16 cellular contexts compared by ENCODE assay signal in the genomic region with DNA sequence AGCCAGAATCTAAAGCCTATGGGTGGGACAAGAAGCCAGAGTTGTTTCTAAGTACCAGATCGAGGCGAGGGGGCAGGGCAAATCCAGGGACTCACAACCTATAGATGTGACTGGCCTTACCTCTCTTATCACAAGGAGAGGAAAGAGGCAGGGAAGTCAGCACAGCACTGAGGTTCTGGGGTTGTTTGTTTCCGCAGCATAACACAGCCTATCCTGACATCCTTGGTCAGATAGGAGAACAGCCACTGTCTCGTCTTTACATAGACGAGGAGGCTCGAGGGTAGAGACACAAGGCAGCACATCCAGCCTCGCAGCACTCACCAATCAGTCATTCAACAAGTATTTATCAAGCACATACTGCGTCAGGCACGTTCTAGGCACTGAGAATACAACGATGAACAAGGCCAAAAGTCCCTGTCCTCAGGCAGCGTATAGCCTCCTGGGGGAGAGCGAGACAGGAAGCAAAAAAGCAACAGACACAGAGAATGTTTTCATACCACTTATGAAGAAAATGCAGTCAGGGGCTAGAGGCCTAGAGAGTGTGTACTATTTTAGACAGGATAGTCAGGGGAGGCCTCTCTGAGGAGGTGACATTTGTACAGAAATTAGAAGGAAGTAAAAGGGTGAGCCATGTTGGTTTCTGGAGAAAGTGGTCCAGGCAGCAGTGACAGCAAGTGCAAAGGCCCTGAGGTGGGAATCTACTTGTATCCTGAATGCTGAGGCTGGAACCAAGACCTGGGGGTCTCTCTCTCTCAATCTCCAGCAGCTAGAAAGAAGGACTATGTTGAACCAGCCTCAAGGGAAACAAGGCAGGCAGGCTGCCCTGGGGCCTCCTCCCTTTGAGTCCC.
DNase-seq lines count a peak whose midpoint lies in the region; ATAC-seq, FAIRE-seq and TF ChIP-seq lines count a peak whose summit lies in the region.
"Had no signal": no experiment of that assay in that cellular context is flagged by ENCODE, and none has a peak within 500 bp of the region (broad histone marks: within the 10 kb centered on the region; RNA-seq: fewer than 3 reads in every experiment).

No MANE protein-coding gene starts in this region.

- peak; percentile 18 for FAIRE-seq in bronchial epithelial cell (lab: Jason Lieb, UNC)

- peaks cover 20% of the 10 kb centered on the region for H3K4me1 Mint-ChIP-seq in type B pancreatic cell (ENCODE audit: unreplicated experiment)
- H3K4me1 Mint-ChIP-seq: B cell; CD4-positive, alpha-beta memory T cell had no signal

- no peak for TF ChIP-seq CTCF in bronchial epithelial cell (IDR thresholded peaks at IDR 0.05; ENCODE audit: insufficient read depth, low read length, severe bottlenecking)
- no peak for TF ChIP-seq CTCF in type B pancreatic cell (conservative IDR thresholded peaks at IDR 0.05)

- no peak overlapping the region for H3K27ac Mint-ChIP-seq in type B pancreatic cell
- H3K27ac Mint-ChIP-seq: B cell had no signal

- DNase-seq in cardiac septum (ENCODE audit: low spot score), result peak; percentile 6
- no peak for DNase-seq in right cardiac atrium
- DNase-seq in bronchial epithelial cell (ENCODE audit: low read depth), result no peak
- peak; percentile 35 for DNase-seq in left lobe of liver (ENCODE audit: low spot score)
- peak; percentile 25 for DNase-seq in type B pancreatic cell (ENCODE audit: extremely low spot score, unreplicated experiment)
- no peak for DNase-seq in SW480 (ENCODE audit: low spot score)
- no peak for DNase-seq in A172 (ENCODE audit: low spot score)
- DNase-seq: CD4-positive, alpha-beta memory T cell; DND-41; GDM1; MV-4-11; NCI-H1417 treated with DMSO at 0.1 percent for 48 hours had no signal

- H3K4me3 Mint-ChIP-seq in type B pancreatic cell, result no peak overlapping the region
- H3K4me3 Mint-ChIP-seq: B cell; CD4-positive, alpha-beta memory T cell had no signal

- H3K36me3 Mint-ChIP-seq in type B pancreatic cell, result no peaks in the 10 kb centered on the region

- intact Hi-C loops in cardiac septum (cut with DNase I), result no loop called here
- intact Hi-C loops in right cardiac atrium (cut with DNase I), result no loop called here

- no peaks in the 10 kb centered on the region for H3K36me3 ChIP-seq in bronchial epithelial cell (ENCODE audit: control insufficient read depth, insufficient read depth, low read length)
- H3K36me3 ChIP-seq: HAP-1, SJSA1 had no signal

- H3K27me3 Mint-ChIP-seq in type B pancreatic cell, result peaks cover 8% of the 10 kb centered on the region

- no peaks in the 10 kb centered on the region for H3K9me3 ChIP-seq in right cardiac atrium (ENCODE audit: control insufficient read depth, low read length)
- H3K9me3 ChIP-seq: HAP-1, SJSA1 had no signal

- H3K4me1 ChIP-seq in right cardiac atrium (ENCODE audit: control insufficient read depth, insufficient read depth, low read length), result no peaks in the 10 kb centered on the region
- H3K4me1 ChIP-seq: HAP-1, SJSA1 had no signal

- H3K27me3 ChIP-seq in right cardiac atrium (ENCODE audit: control insufficient read depth, insufficient read depth) (no peaks in the 10 kb centered on the region), bronchial epithelial cell (ENCODE audit: control insufficient read depth, insufficient read depth, low read length) (no peaks in the 10 kb centered on the region)

- no peak overlapping the region for H3K27ac ChIP-seq in right cardiac atrium (ENCODE audit: low read length)
- H3K27ac ChIP-seq: SJSA1 had no signal

- H3K4me3 ChIP-seq in right cardiac atrium (ENCODE audit: low read length) (no peak overlapping the region), bronchial epithelial cell (ENCODE audit: low read depth, low read length) (no peak overlapping the region)
- H3K4me3 ChIP-seq: HAP-1, SJSA1 had no signal

- no peak for ATAC-seq in right cardiac atrium
- no peak for ATAC-seq in left lobe of liver
- ATAC-seq in GM21619 (IDR thresholded peaks at IDR 0.05; ENCODE audit: unreplicated experiment), result no peak

- peaks cover 9% of the 10 kb centered on the region for H3K9me3 Mint-ChIP-seq in type B pancreatic cell

- 87% methylated on average over 12 of the region's 12 CpGs for WGBS in right cardiac atrium

Comparison
In these comparisons a context has a peak if more than half of its experiments do, and no peak if none do; other contexts are left out.
1. DNase-seq: peak in cardiac septum (single experiment), left lobe of liver (single experiment) and type B pancreatic cell (single experiment); none in right cardiac atrium (0 of 3), bronchial epithelial cell (single experiment), SW480 (single experiment) and A172 (single experiment).